In the genomic region with DNA sequence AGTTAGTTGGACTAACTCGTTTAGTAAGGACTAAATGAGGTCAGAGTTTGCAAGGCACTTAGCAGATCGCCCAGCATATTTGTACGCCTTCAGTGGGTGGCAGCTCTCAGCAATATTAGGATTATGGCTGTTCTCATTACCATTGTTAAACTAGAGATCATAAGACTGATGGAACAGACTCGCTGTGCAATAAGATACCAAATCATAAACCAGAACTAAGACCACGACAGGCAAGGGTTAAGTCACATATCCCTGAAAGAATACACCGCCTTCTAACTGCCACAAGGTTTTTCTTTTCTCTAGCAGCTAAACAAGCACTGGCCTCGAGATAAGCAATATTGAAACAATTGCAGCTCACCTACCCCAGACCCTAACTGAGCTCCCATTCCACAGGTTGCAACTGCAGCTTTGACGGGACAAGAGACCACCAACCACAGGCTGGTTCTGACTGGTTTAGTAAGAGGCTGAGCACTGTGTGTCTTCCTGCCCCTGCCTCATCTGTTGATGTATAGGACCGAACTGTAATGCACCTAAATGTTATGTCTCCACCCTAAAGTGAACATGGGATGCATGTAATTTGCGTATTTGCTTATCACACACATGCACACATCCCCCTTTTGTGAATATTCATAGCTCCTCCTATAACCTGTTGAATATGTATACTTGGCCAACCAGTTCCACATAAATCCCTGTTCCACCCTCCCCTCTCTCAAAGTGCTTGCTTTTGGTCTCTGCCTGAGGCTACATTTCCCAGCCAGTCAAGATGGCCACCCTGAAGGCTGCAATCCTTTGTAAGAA, we compare ENCODE assay signal across 1 cellular context.
A peak's percentile ranks its signal among the peaks of the same experiment; 100 is the strongest.
TF ChIP-seq lines count a peak whose summit lies in the region.

No MANE protein-coding gene starts in this region.

TF ChIP-seq in K562, 482 proteins besides CTCF, POLR2A, EP300 and RAD21 (continued from another document and continues in another):
- TF ChIP-seq, protein P1, sequence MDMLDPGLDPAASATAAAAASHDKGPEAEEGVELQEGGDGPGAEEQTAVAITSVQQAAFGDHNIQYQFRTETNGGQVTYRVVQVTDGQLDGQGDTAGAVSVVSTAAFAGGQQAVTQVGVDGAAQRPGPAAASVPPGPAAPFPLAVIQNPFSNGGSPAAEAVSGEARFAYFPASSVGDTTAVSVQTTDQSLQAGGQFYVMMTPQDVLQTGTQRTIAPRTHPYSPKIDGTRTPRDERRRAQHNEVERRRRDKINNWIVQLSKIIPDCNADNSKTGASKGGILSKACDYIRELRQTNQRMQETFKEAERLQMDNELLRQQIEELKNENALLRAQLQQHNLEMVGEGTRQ (CRISPR knock-in tag; IDR thresholded peaks at IDR 0.05): no peak
- TF ChIP-seq BACH1 (tag; IDR thresholded peaks at IDR 0.05) (no peak), NR1H2 (CRISPR knock-in tag; IDR thresholded peaks at IDR 0.05) (no peak), CREM (IDR thresholded peaks at IDR 0.05; ENCODE audit: low read depth) (no peak), POLR2AphosphoS5 (IDR thresholded peaks at IDR 0.05; ENCODE audit: control insufficient read depth, insufficient read depth, low read depth, low read length) (peak; percentile 42; the same call in 1 of the 2 replicates), XRCC5 (IDR thresholded peaks at IDR 0.05; ENCODE audit: low read depth, low read length) (no peak), ETV1 (tag; conservative IDR thresholded peaks at IDR 0.05; ENCODE audit: low read depth) (no peak), PML (IDR thresholded peaks at IDR 0.05; ENCODE audit: low read length) (peak; percentile 57), NR2C1 (IDR thresholded peaks at IDR 0.05) (no peak), NR2C1 (tag; IDR thresholded peaks at IDR 0.05) (no peak), SAFB2 (IDR thresholded peaks at IDR 0.05; ENCODE audit: borderline replicate concordance, low read depth, low read length, severe bottlenecking) (no peak), SIRT6 (IDR thresholded peaks at IDR 0.05; ENCODE audit: low read depth, low read length) (no peak), SMARCE1 (IDR thresholded peaks at IDR 0.05) (no peak), LARP7 (IDR thresholded peaks at IDR 0.05) (no peak), SRSF1 (IDR thresholded peaks at IDR 0.05; ENCODE audit: low read depth, low read length) (no peak), SIN3B (IDR thresholded peaks at IDR 0.05; ENCODE audit: low read depth) (no peak), CBFB (CRISPR knock-in tag; IDR thresholded peaks at IDR 0.05) (no peak), CBFA2T3 (IDR thresholded peaks at IDR 0.05) (no peak), CTBP1 (IDR thresholded peaks at IDR 0.05; ENCODE audit: borderline replicate concordance) (no peak), FOXK2 (conservative IDR thresholded peaks at IDR 0.05 in 1 of 2, IDR thresholded peaks at IDR 0.05 in 1 of 2; ENCODE audit: low read depth in 2 of 2) (no peak), TFAM (CRISPR knock-in tag; conservative IDR thresholded peaks at IDR 0.05) (no peak), CCAR2 (IDR thresholded peaks at IDR 0.05; ENCODE audit: low read depth, low read length) (no peak), ZNF24 (IDR thresholded peaks at IDR 0.05) (no peak), E2F3 (CRISPR knock-in tag; IDR thresholded peaks at IDR 0.05) (no peak), ZNF668 (CRISPR knock-in tag; IDR thresholded peaks at IDR 0.05) (no peak), KLF10 (CRISPR knock-in tag; IDR thresholded peaks at IDR 0.05) (no peak), ZNF41 (CRISPR knock-in tag; conservative IDR thresholded peaks at IDR 0.05) (no peak), OTX1 (CRISPR knock-in tag; IDR thresholded peaks at IDR 0.05) (no peak), MECOM (CRISPR knock-in tag; IDR thresholded peaks at IDR 0.05) (no peak), RNF2 (IDR thresholded peaks at IDR 0.05) (no peak), KDM1A (IDR thresholded peaks at IDR 0.05) (no peak)
- TF ChIP-seq, protein P2, sequence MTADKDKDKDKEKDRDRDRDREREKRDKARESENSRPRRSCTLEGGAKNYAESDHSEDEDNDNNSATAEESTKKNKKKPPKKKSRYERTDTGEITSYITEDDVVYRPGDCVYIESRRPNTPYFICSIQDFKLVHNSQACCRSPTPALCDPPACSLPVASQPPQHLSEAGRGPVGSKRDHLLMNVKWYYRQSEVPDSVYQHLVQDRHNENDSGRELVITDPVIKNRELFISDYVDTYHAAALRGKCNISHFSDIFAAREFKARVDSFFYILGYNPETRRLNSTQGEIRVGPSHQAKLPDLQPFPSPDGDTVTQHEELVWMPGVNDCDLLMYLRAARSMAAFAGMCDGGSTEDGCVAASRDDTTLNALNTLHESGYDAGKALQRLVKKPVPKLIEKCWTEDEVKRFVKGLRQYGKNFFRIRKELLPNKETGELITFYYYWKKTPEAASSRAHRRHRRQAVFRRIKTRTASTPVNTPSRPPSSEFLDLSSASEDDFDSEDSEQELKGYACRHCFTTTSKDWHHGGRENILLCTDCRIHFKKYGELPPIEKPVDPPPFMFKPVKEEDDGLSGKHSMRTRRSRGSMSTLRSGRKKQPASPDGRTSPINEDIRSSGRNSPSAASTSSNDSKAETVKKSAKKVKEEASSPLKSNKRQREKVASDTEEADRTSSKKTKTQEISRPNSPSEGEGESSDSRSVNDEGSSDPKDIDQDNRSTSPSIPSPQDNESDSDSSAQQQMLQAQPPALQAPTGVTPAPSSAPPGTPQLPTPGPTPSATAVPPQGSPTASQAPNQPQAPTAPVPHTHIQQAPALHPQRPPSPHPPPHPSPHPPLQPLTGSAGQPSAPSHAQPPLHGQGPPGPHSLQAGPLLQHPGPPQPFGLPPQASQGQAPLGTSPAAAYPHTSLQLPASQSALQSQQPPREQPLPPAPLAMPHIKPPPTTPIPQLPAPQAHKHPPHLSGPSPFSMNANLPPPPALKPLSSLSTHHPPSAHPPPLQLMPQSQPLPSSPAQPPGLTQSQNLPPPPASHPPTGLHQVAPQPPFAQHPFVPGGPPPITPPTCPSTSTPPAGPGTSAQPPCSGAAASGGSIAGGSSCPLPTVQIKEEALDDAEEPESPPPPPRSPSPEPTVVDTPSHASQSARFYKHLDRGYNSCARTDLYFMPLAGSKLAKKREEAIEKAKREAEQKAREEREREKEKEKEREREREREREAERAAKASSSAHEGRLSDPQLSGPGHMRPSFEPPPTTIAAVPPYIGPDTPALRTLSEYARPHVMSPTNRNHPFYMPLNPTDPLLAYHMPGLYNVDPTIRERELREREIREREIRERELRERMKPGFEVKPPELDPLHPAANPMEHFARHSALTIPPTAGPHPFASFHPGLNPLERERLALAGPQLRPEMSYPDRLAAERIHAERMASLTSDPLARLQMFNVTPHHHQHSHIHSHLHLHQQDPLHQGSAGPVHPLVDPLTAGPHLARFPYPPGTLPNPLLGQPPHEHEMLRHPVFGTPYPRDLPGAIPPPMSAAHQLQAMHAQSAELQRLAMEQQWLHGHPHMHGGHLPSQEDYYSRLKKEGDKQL (CRISPR knock-in tag; IDR thresholded peaks at IDR 0.05; ENCODE audit: borderline replicate concordance): no peak
- TF ChIP-seq, protein P3, sequence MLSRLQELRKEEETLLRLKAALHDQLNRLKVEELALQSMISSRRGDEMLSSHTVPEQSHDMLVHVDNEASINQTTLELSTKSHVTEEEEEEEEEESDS (CRISPR knock-in tag; IDR thresholded peaks at IDR 0.05): no peak
- TF ChIP-seq, protein P4, sequence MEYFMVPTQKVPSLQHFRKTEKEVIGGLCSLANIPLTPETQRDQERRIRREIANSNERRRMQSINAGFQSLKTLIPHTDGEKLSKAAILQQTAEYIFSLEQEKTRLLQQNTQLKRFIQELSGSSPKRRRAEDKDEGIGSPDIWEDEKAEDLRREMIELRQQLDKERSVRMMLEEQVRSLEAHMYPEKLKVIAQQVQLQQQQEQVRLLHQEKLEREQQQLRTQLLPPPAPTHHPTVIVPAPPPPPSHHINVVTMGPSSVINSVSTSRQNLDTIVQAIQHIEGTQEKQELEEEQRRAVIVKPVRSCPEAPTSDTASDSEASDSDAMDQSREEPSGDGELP (CRISPR knock-in tag; IDR thresholded peaks at IDR 0.05; ENCODE audit: borderline replicate concordance): no peak
- TF ChIP-seq, protein P5, sequence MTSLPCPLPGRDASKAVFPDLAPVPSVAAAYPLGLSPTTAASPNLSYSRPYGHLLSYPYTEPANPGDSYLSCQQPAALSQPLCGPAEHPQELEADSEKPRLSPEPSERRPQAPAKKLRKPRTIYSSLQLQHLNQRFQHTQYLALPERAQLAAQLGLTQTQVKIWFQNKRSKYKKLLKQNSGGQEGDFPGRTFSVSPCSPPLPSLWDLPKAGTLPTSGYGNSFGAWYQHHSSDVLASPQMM (CRISPR knock-in tag; IDR thresholded peaks at IDR 0.05): no peak
- TF ChIP-seq, protein P6, sequence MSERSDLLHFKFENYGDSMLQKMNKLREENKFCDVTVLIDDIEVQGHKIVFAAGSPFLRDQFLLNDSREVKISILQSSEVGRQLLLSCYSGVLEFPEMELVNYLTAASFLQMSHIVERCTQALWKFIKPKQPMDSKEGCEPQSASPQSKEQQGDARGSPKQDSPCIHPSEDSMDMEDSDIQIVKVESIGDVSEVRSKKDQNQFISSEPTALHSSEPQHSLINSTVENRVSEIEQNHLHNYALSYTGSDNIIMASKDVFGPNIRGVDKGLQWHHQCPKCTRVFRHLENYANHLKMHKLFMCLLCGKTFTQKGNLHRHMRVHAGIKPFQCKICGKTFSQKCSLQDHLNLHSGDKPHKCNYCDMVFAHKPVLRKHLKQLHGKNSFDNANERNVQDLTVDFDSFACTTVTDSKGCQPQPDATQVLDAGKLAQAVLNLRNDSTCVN (CRISPR knock-in tag; IDR thresholded peaks at IDR 0.05): no peak
- TF ChIP-seq, protein P7, sequence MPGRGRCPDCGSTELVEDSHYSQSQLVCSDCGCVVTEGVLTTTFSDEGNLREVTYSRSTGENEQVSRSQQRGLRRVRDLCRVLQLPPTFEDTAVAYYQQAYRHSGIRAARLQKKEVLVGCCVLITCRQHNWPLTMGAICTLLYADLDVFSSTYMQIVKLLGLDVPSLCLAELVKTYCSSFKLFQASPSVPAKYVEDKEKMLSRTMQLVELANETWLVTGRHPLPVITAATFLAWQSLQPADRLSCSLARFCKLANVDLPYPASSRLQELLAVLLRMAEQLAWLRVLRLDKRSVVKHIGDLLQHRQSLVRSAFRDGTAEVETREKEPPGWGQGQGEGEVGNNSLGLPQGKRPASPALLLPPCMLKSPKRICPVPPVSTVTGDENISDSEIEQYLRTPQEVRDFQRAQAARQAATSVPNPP (IDR thresholded peaks at IDR 0.05; ENCODE audit: borderline replicate concordance, insufficient read depth, insufficient read length): no peak
- TF ChIP-seq, protein P8, sequence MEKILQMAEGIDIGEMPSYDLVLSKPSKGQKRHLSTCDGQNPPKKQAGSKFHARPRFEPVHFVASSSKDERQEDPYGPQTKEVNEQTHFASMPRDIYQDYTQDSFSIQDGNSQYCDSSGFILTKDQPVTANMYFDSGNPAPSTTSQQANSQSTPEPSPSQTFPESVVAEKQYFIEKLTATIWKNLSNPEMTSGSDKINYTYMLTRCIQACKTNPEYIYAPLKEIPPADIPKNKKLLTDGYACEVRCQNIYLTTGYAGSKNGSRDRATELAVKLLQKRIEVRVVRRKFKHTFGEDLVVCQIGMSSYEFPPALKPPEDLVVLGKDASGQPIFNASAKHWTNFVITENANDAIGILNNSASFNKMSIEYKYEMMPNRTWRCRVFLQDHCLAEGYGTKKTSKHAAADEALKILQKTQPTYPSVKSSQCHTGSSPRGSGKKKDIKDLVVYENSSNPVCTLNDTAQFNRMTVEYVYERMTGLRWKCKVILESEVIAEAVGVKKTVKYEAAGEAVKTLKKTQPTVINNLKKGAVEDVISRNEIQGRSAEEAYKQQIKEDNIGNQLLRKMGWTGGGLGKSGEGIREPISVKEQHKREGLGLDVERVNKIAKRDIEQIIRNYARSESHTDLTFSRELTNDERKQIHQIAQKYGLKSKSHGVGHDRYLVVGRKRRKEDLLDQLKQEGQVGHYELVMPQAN (IDR thresholded peaks at IDR 0.05; ENCODE audit: borderline replicate concordance): no peak
- TF ChIP-seq, protein P9, sequence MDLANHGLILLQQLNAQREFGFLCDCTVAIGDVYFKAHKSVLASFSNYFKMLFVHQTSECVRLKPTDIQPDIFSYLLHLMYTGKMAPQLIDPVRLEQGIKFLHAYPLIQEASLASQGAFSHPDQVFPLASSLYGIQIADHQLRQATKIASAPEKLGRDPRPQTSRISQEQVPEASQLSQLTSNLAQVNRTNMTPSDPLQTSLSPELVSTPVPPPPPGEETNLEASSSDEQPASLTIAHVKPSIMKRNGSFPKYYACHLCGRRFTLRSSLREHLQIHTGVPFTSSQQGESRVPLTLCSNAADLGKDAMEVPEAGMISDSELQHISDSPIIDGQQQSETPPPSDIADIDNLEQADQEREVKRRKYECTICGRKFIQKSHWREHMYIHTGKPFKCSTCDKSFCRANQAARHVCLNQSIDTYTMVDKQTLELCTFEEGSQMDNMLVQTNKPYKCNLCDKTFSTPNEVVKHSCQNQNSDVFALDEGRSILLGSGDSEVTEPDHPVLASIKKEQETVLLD (IDR thresholded peaks at IDR 0.05): no peak
- TF ChIP-seq, protein P10, sequence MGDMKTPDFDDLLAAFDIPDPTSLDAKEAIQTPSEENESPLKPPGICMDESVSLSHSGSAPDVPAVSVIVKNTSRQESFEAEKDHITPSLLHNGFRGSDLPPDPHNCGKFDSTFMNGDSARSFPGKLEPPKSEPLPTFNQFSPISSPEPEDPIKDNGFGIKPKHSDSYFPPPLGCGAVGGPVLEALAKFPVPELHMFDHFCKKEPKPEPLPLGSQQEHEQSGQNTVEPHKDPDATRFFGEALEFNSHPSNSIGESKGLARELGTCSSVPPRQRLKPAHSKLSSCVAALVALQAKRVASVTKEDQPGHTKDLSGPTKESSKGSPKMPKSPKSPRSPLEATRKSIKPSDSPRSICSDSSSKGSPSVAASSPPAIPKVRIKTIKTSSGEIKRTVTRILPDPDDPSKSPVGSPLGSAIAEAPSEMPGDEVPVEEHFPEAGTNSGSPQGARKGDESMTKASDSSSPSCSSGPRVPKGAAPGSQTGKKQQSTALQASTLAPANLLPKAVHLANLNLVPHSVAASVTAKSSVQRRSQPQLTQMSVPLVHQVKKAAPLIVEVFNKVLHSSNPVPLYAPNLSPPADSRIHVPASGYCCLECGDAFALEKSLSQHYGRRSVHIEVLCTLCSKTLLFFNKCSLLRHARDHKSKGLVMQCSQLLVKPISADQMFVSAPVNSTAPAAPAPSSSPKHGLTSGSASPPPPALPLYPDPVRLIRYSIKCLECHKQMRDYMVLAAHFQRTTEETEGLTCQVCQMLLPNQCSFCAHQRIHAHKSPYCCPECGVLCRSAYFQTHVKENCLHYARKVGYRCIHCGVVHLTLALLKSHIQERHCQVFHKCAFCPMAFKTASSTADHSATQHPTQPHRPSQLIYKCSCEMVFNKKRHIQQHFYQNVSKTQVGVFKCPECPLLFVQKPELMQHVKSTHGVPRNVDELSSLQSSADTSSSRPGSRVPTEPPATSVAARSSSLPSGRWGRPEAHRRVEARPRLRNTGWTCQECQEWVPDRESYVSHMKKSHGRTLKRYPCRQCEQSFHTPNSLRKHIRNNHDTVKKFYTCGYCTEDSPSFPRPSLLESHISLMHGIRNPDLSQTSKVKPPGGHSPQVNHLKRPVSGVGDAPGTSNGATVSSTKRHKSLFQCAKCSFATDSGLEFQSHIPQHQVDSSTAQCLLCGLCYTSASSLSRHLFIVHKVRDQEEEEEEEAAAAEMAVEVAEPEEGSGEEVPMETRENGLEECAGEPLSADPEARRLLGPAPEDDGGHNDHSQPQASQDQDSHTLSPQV (IDR thresholded peaks at IDR 0.05): no peak
- TF ChIP-seq, protein P11, sequence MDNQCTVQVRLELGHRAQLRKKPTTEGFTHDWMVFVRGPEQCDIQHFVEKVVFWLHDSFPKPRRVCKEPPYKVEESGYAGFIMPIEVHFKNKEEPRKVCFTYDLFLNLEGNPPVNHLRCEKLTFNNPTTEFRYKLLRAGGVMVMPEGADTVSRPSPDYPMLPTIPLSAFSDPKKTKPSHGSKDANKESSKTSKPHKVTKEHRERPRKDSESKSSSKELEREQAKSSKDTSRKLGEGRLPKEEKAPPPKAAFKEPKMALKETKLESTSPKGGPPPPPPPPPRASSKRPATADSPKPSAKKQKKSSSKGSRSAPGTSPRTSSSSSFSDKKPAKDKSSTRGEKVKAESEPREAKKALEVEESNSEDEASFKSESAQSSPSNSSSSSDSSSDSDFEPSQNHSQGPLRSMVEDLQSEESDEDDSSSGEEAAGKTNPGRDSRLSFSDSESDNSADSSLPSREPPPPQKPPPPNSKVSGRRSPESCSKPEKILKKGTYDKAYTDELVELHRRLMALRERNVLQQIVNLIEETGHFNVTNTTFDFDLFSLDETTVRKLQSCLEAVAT (IDR thresholded peaks at IDR 0.05): no peak
